ENCODE assay signal across 2 cellular contexts in the genomic region with DNA sequence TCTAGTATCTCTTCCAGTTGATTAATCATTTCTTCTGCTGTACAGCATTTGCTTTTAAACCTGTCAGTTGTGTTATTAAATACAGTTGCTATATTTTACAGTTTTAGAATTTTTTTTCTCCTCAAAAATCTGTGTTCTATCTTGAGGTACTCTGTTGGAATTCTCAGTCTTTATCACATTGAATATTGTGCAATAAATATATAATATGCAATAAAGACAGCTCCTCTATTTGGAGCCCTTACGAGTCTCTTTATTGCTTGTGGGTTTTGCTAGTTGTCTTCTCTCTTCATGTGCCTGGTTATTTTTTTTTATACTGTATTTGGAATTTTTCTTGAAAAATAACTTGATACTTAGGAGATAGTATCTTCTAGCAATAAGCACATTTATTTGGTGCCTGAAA.
A peak's percentile ranks its signal among the peaks of the same experiment; 100 is the strongest.
TF ChIP-seq lines count a peak whose summit lies in the region.

No MANE protein-coding gene starts in this region.

TF ChIP-seq in HepG2, 621 proteins besides CTCF, POLR2A, EP300 and RAD21:
- TF ChIP-seq ZNF513 (CRISPR knock-in tag; conservative IDR thresholded peaks at IDR 0.05) (no peak), CEBPB (IDR thresholded peaks at IDR 0.05; ENCODE audit: borderline replicate concordance, low read depth, low read length) (peak; percentile 27; the same call in 1 of the 2 replicates)

TF ChIP-seq in IMR-90, 13 proteins besides CTCF, POLR2A, EP300 and RAD21:
- TF ChIP-seq CEBPB (IDR thresholded peaks at IDR 0.05; ENCODE audit: low read depth, low read length): peak; percentile 66
- TF ChIP-seq BHLHE40 (IDR thresholded peaks at IDR 0.05; ENCODE audit: low read depth, low read length): no peak
